1 cellular context compared by ENCODE assay signal in the genomic region with DNA sequence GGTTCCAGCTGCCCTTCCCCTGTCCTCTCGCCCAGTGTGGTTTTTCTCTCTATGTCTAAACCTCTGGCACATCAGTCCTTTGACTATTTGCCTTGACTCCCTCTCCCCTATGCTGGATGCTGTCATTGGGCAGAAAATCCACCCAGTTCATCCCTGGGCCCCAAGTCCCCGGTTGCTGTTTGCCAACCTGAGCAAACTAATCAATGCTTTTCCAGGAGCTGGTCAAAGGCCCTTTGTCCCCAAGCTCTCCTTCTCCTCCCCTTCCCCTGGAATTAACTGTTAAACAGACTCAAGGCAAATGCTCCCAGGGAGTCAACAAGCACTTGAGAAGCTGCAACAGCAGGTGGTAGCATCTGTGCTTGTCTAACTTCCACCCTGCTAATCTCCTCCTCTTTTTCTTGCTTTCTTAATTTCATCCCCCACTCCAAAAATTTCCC.
A peak's percentile ranks its signal among the peaks of the same experiment; 100 is the strongest.
TF ChIP-seq lines count a peak whose summit lies in the region.

No MANE protein-coding gene starts in this region.

TF ChIP-seq in HepG2, 621 proteins besides CTCF, POLR2A, EP300 and RAD21 (continued from another document and continues in another):
- TF ChIP-seq, protein P1, sequence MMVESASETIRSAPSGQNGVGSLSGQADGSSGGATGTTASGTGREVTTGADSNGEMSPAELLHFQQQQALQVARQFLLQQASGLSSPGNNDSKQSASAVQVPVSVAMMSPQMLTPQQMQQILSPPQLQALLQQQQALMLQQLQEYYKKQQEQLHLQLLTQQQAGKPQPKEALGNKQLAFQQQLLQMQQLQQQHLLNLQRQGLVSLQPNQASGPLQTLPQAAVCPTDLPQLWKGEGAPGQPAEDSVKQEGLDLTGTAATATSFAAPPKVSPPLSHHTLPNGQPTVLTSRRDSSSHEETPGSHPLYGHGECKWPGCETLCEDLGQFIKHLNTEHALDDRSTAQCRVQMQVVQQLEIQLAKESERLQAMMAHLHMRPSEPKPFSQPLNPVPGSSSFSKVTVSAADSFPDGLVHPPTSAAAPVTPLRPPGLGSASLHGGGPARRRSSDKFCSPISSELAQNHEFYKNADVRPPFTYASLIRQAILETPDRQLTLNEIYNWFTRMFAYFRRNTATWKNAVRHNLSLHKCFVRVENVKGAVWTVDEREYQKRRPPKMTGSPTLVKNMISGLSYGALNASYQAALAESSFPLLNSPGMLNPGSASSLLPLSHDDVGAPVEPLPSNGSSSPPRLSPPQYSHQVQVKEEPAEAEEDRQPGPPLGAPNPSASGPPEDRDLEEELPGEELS (CRISPR knock-in tag; IDR thresholded peaks at IDR 0.05) = peak; percentile 82
- TF ChIP-seq MBNL3 (CRISPR knock-in tag; conservative IDR thresholded peaks at IDR 0.05) = no peak
- TF ChIP-seq ZNF354B (CRISPR knock-in tag; IDR thresholded peaks at IDR 0.05) = no peak
- TF ChIP-seq PAXIP1 (CRISPR knock-in tag; conservative IDR thresholded peaks at IDR 0.05) = peak; percentile 95
- no peak for TF ChIP-seq RBAK (CRISPR knock-in tag; IDR thresholded peaks at IDR 0.05)
- TF ChIP-seq RXRB (CRISPR knock-in tag; IDR thresholded peaks at IDR 0.05; ENCODE audit: borderline replicate concordance) = 0 out of 2 replicates have a peak, but pooled peaks have one; percentile 11
- TF ChIP-seq TOPORS (CRISPR knock-in tag; IDR thresholded peaks at IDR 0.05) = no peak
- TF ChIP-seq SIX4 (CRISPR knock-in tag; IDR thresholded peaks at IDR 0.05) = no peak
- TF ChIP-seq ZNF34 (CRISPR knock-in tag; IDR thresholded peaks at IDR 0.05; ENCODE audit: borderline replicate concordance) = no peak
- no peak for TF ChIP-seq RARG (CRISPR knock-in tag; IDR thresholded peaks at IDR 0.05; ENCODE audit: low read depth)
- no peak for TF ChIP-seq MEF2D (CRISPR knock-in tag; IDR thresholded peaks at IDR 0.05)
- TF ChIP-seq TFAP4 (IDR thresholded peaks at IDR 0.05; ENCODE audit: borderline replicate concordance, low read depth) = 0 out of 2 replicates have a peak, but pooled peaks have one; percentile 34
- TF ChIP-seq ZNF280D (CRISPR knock-in tag; IDR thresholded peaks at IDR 0.05) = no peak
- TF ChIP-seq MIER2 (CRISPR knock-in tag; IDR thresholded peaks at IDR 0.05) = no peak; the same call in 1 of the 2 replicates
- no peak for TF ChIP-seq IKZF4 (CRISPR knock-in tag; IDR thresholded peaks at IDR 0.05; ENCODE audit: borderline replicate concordance, low read depth, not compliant biosample characterization)
- TF ChIP-seq, protein P2, sequence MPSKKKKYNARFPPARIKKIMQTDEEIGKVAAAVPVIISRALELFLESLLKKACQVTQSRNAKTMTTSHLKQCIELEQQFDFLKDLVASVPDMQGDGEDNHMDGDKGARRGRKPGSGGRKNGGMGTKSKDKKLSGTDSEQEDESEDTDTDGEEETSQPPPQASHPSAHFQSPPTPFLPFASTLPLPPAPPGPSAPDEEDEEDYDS (CRISPR knock-in tag; IDR thresholded peaks at IDR 0.05) = no peak
- TF ChIP-seq CEBPB (IDR thresholded peaks at IDR 0.05; ENCODE audit: borderline replicate concordance, low read depth, low read length) = peak; percentile 16; the same call in 1 of the 2 replicates
- peak; percentile 18; the same call in 1 of the 2 replicates for TF ChIP-seq GFI1 (CRISPR knock-in tag; IDR thresholded peaks at IDR 0.05; ENCODE audit: borderline replicate concordance)
- TF ChIP-seq XRCC5 (optimal IDR thresholded peaks at IDR 0.05; ENCODE audit: low read length) = peak; percentile 63
- TF ChIP-seq, protein P3, sequence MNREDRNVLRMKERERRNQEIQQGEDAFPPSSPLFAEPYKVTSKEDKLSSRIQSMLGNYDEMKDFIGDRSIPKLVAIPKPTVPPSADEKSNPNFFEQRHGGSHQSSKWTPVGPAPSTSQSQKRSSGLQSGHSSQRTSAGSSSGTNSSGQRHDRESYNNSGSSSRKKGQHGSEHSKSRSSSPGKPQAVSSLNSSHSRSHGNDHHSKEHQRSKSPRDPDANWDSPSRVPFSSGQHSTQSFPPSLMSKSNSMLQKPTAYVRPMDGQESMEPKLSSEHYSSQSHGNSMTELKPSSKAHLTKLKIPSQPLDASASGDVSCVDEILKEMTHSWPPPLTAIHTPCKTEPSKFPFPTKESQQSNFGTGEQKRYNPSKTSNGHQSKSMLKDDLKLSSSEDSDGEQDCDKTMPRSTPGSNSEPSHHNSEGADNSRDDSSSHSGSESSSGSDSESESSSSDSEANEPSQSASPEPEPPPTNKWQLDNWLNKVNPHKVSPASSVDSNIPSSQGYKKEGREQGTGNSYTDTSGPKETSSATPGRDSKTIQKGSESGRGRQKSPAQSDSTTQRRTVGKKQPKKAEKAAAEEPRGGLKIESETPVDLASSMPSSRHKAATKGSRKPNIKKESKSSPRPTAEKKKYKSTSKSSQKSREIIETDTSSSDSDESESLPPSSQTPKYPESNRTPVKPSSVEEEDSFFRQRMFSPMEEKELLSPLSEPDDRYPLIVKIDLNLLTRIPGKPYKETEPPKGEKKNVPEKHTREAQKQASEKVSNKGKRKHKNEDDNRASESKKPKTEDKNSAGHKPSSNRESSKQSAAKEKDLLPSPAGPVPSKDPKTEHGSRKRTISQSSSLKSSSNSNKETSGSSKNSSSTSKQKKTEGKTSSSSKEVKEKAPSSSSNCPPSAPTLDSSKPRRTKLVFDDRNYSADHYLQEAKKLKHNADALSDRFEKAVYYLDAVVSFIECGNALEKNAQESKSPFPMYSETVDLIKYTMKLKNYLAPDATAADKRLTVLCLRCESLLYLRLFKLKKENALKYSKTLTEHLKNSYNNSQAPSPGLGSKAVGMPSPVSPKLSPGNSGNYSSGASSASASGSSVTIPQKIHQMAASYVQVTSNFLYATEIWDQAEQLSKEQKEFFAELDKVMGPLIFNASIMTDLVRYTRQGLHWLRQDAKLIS (CRISPR knock-in tag; IDR thresholded peaks at IDR 0.05) = no peak
- TF ChIP-seq KLF11 (CRISPR knock-in tag; IDR thresholded peaks at IDR 0.05) = no peak
- no peak for TF ChIP-seq KDM5A (IDR thresholded peaks at IDR 0.05; ENCODE audit: borderline replicate concordance, low read length)
- peak; percentile 84 for TF ChIP-seq PHF21A (CRISPR knock-in tag; IDR thresholded peaks at IDR 0.05)
- TF ChIP-seq NR2C2 (CRISPR knock-in tag; IDR thresholded peaks at IDR 0.05; ENCODE audit: borderline replicate concordance) = no peak
- no peak for TF ChIP-seq CENPT (CRISPR knock-in tag; IDR thresholded peaks at IDR 0.05; ENCODE audit: low read depth)
- TF ChIP-seq ZNF784 (CRISPR knock-in tag; IDR thresholded peaks at IDR 0.05; ENCODE audit: borderline replicate concordance) = no peak
- TF ChIP-seq NFE2L1 (CRISPR knock-in tag; IDR thresholded peaks at IDR 0.05; ENCODE audit: borderline replicate concordance) = no peak
- TF ChIP-seq, protein P4, sequence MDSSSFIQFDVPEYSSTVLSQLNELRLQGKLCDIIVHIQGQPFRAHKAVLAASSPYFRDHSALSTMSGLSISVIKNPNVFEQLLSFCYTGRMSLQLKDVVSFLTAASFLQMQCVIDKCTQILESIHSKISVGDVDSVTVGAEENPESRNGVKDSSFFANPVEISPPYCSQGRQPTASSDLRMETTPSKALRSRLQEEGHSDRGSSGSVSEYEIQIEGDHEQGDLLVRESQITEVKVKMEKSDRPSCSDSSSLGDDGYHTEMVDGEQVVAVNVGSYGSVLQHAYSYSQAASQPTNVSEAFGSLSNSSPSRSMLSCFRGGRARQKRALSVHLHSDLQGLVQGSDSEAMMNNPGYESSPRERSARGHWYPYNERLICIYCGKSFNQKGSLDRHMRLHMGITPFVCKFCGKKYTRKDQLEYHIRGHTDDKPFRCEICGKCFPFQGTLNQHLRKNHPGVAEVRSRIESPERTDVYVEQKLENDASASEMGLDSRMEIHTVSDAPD (CRISPR knock-in tag; IDR thresholded peaks at IDR 0.05) = peak; percentile 61; the same call in 1 of the 2 replicates
- TF ChIP-seq HNF4G (IDR thresholded peaks at IDR 0.05; ENCODE audit: borderline replicate concordance, low read depth, low read length) = peak; percentile 83
- TF ChIP-seq HNF4G (CRISPR knock-in tag; IDR thresholded peaks at IDR 0.05; ENCODE audit: borderline replicate concordance, low read depth) = no peak
- TF ChIP-seq TEAD3 (CRISPR knock-in tag; optimal IDR thresholded peaks at IDR 0.05; ENCODE audit: borderline replicate concordance) = peak; percentile 49
